ENCODE assay signal across 8 cellular contexts in genomic region chr1:154982897-154983648, GRCh38. TPM values are rescaled to one million over a fixed set of nuclear protein-coding genes. Genes with fewer than 3 reads are reported as not detected.
A peak's percentile ranks its signal among the peaks of the same experiment; 100 is the strongest.
DNase-seq lines count a peak whose midpoint lies in the region; ATAC-seq, FAIRE-seq and TF ChIP-seq lines count a peak whose summit lies in the region.

Gene FLAD1 (plus strand): TSS chr1:154983344. CDS start chr1:154983695, 351 bp downstream.

- H3K36me3 Mint-ChIP-seq in naive thymus-derived CD4-positive, alpha-beta T cell, result peaks cover 0 to 14% (median 0%) of the 10 kb centered on the region in 5 donors
- H3K36me3 Mint-ChIP-seq in stimulated activated memory B cell treated with anti-CD40 and anti-IgM and Interleukin-4, amounts not matched to agents 10 μg/mL and 1 μg/mL and 100 μg/mL, for 72 hours, result peaks cover 9% of the 10 kb centered on the region

- peaks cover 0 to 13% (median under 1%) of the 10 kb centered on the region in 3 experiments for H3K36me3 ChIP-seq in naive thymus-derived CD4-positive, alpha-beta T cell (ENCODE audit: control insufficient read depth in 2 of 3, insufficient read depth in 3 of 3, low read length in 3 of 3)

- peak within 1 kb of the TSS; percentile 91 for H3K27ac ChIP-seq in RWPE1
- H3K27ac ChIP-seq in naive thymus-derived CD4-positive, alpha-beta T cell (ENCODE audit: low read depth, low read length), result peak within 1 kb of the TSS; percentile 77

- peaks cover 0 to 24% (median 4%) of the 10 kb centered on the region in 7 donors for H3K4me1 Mint-ChIP-seq in naive thymus-derived CD4-positive, alpha-beta T cell
- peaks cover 12% of the 10 kb centered on the region for H3K4me1 Mint-ChIP-seq in stimulated activated memory B cell treated with anti-CD40 and anti-IgM and Interleukin-4, amounts not matched to agents 10 μg/mL and 1 μg/mL and 100 μg/mL, for 72 hours

- TF ChIP-seq CTCF in RWPE1 (conservative IDR thresholded peaks at IDR 0.05; ENCODE audit: low read depth), result no peak
- TF ChIP-seq CTCF in fibroblast of mammary gland (conservative IDR thresholded peaks at IDR 0.05; ENCODE audit: control insufficient read depth, insufficient read depth, low read depth, low read length), result no peak

- no peaks in the 10 kb centered on the region for H3K9me3 ChIP-seq in naive thymus-derived CD4-positive, alpha-beta T cell (ENCODE audit: control insufficient read depth in 2 of 3, low read length in 3 of 3)

- ATAC-seq in naive thymus-derived CD4-positive, alpha-beta T cell, result peak; percentile 99
- peak; percentile 100 for ATAC-seq in stimulated activated memory B cell treated with anti-CD40 and anti-IgM and Interleukin-4, amounts not matched to agents 10 μg/mL and 1 μg/mL and 100 μg/mL, for 72 hours

- H3K4me3 ChIP-seq in fibroblast of mammary gland (ENCODE audit: control insufficient read depth, low read depth, low read length), result peak within 1 kb of the TSS; percentile 99
- peak within 1 kb of the TSS; percentile 64 for H3K4me3 ChIP-seq in naive thymus-derived CD4-positive, alpha-beta T cell (ENCODE audit: low read length)

- peak; percentile 100 for DNase-seq in EL
- peak; percentile 92 for DNase-seq in H54 (ENCODE audit: insufficient read length, low spot score)
- DNase-seq in LoVo (ENCODE audit: low spot score), result peak; percentile 99
- DNase-seq in RWPE1 (ENCODE audit: low spot score), result peak; percentile 99
- peak; percentile 87 to 90 for DNase-seq in activated T-helper 1 cell treated with anti-CD3 and anti-CD28 coated beads, Interleukin-2, amount 50 U/mL, for 16 hours (ENCODE audit: low read depth in 1 of 2, low spot score in 1 of 2)
- DNase-seq in fibroblast of mammary gland (ENCODE audit: low read depth), result peak; percentile 100
- DNase-seq in naive thymus-derived CD4-positive, alpha-beta T cell, result peak; percentile 71 to 98 (median 95)

- peak within 1 kb of the TSS in 3 of 9 donors; percentile 38 to 55 (median 41) for H3K27ac Mint-ChIP-seq in naive thymus-derived CD4-positive, alpha-beta T cell
- no peak within 1 kb of the TSS for H3K27ac Mint-ChIP-seq in stimulated activated memory B cell treated with anti-CD40 and anti-IgM and Interleukin-4, amounts not matched to agents 10 μg/mL and 1 μg/mL and 100 μg/mL, for 72 hours

- peak; percentile 17; the same call in 1 of the 2 replicates for TF ChIP-seq POLR2A in H54 (IDR thresholded peaks at IDR 0.05; ENCODE audit: low read depth, low read length)

- intact Hi-C loops in naive thymus-derived CD4-positive, alpha-beta T cell (cut with micrococcal nuclease), result loop anchor here (1.0 to 5.0 kb wide), 10 partner anchors 9 to 764 kb away; partner anchors contain the start of genes CKS1B (in 2 of the 2), PBXIP1 (in 1 of the 2), PYGO2 (in 1 of the 2) and ZBTB7B (in 1 of the 2)

- no peak within 1 kb of the TSS for H3K4me3 Mint-ChIP-seq in naive thymus-derived CD4-positive, alpha-beta T cell
- H3K4me3 Mint-ChIP-seq in stimulated activated memory B cell treated with anti-CD40 and anti-IgM and Interleukin-4, amounts not matched to agents 10 μg/mL and 1 μg/mL and 100 μg/mL, for 72 hours, result no peak within 1 kb of the TSS

- no peaks in the 10 kb centered on the region for H3K27me3 ChIP-seq in naive thymus-derived CD4-positive, alpha-beta T cell (ENCODE audit: control insufficient read depth in 2 of 2, insufficient read depth in 2 of 2, low read length in 2 of 2)

- CTCF ChIA-PET in RWPE1 (lab: Yijun Ruan, JAX), result interaction anchor here (0.6 to 0.8 kb wide), 3 partner anchors 17 to 79 kb away, joined by 3 to 6 read pairs (median 4); no protein-coding TSS in a partner anchor
- CTCF ChIA-PET in naive thymus-derived CD4-positive, alpha-beta T cell (lab: Charles Lee), result interaction anchor here (0.8 to 3.1 kb wide), 13 partner anchors 11 to 802 kb away, joined by 3 to 18 read pairs (median 4); partner anchors contain the start of genes PMVK, PYGO2 and SHC1

- POLR2A ChIA-PET in RWPE1 (lab: Yijun Ruan, JAX; ENCODE audit: low non-redundant PET), result interaction anchor here (0.7 to 1.6 kb wide), 3 partner anchors 9 to 18 kb away, joined by 4 to 5 read pairs (median 4); partner anchors contain the start of gene SHC1
- POLR2A ChIA-PET in naive thymus-derived CD4-positive, alpha-beta T cell (lab: Charles Lee), result interaction anchor here (0.6 to 3.6 kb wide), 21 partner anchors 9 to 540 kb away, joined by 3 to 30 read pairs (median 8); partner anchors contain the start of genes ADAM15, CKS1B, KRTCAP2 and LENEP

- H3K4me1 ChIP-seq in naive thymus-derived CD4-positive, alpha-beta T cell (ENCODE audit: control insufficient read depth in 2 of 2, insufficient read depth in 2 of 2, low read length in 2 of 2), result peaks cover 12 to 13% of the 10 kb centered on the region in 2 donors

- no peaks in the 10 kb centered on the region for H3K9me3 Mint-ChIP-seq in naive thymus-derived CD4-positive, alpha-beta T cell
- H3K9me3 Mint-ChIP-seq in stimulated activated memory B cell treated with anti-CD40 and anti-IgM and Interleukin-4, amounts not matched to agents 10 μg/mL and 1 μg/mL and 100 μg/mL, for 72 hours, result no peaks in the 10 kb centered on the region

- no peak for FAIRE-seq in H54 (lab: Jason Lieb, UNC)

- no peaks in the 10 kb centered on the region for H3K27me3 Mint-ChIP-seq in naive thymus-derived CD4-positive, alpha-beta T cell
- no peaks in the 10 kb centered on the region for H3K27me3 Mint-ChIP-seq in stimulated activated memory B cell treated with anti-CD40 and anti-IgM and Interleukin-4, amounts not matched to agents 10 μg/mL and 1 μg/mL and 100 μg/mL, for 72 hours

RNA-seq across cellular contexts. Expression of gene FLAD1, which starts in this region (rescaled TPM):
- total RNA-seq in naive thymus-derived CD4-positive, alpha-beta T cell, result 10 to 100 TPM; 24.4 to 50.2 (median 50.0) TPM
- polyA plus RNA-seq in naive thymus-derived CD4-positive, alpha-beta T cell, result 10 to 100 TPM; 33.3 to 45.8 TPM

Comparison
In these comparisons a context has a peak if more than half of its experiments do, and no peak if none do; other contexts are left out.
1. Peak in every context shown above with its lines: DNase-seq, ATAC-seq, H3K4me3 ChIP-seq and H3K27ac ChIP-seq.